ENCODE assay signal across 26 cellular contexts in the genomic region with DNA sequence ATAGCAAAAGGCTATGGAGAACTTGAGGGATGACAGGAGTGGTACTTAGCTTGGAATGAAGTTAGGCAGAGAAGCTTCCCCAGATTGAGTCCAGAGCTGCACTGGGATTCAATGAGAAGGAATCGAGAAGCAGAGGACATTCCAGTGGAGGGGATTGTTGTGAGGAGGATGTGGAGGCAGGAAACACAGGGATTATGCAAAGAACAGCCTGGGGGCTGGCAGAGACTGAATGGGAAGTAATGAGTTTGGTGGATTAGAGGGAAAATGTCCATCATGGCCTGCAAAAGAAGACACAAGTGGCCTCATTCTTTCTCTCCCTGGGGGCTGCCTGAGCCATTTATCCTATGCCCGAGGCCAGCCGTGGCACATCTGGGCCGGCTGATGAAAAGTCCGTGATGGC. TPM values are rescaled to one million over a fixed set of nuclear protein-coding genes. Genes with fewer than 3 reads are reported as not detected.
DNase-seq lines count a peak whose midpoint lies in the region; ATAC-seq and TF ChIP-seq lines count a peak whose summit lies in the region.
"Had no signal": no experiment of that assay in that cellular context is flagged by ENCODE, and none has a peak within 500 bp of the region (broad histone marks: within the 10 kb centered on the region; RNA-seq: fewer than 3 reads in every experiment).

No MANE protein-coding gene starts in this region.

- H2BK15ac ChIP-seq in IMR-90 (ENCODE audit: low read depth, low read length) = peak overlapping the region; percentile 64; the same call in 1 of the 3 replicates

- H3K14ac ChIP-seq in IMR-90 (replicated peaks; ENCODE audit: low read depth, low read length) = peak overlapping the region; percentile 91; the same call in 1 of the 2 replicates

- ATAC-seq in IMR-90 (ENCODE audit: low read depth) (no peak), PC-3 (no peak), HG03135 (IDR thresholded peaks at IDR 0.05; ENCODE audit: unreplicated experiment) (no peak), aorta (ENCODE audit: low FRiP score) (no peak)

- H3K36me3 ChIP-seq in IMR-90 (ENCODE audit: control insufficient read depth, insufficient read depth, low read length) = no peaks in the 10 kb centered on the region
- no peaks in the 10 kb centered on the region for H3K36me3 ChIP-seq in mesodermal cell (ENCODE audit: control insufficient read depth, insufficient read depth, low read length)
- no peaks in the 10 kb centered on the region for H3K36me3 ChIP-seq in PC-3 (ENCODE audit: low read depth, low read length)
- H3K36me3 ChIP-seq in aorta (ENCODE audit: control insufficient read depth in 1 of 2, insufficient read depth in 2 of 2, low read length in 1 of 2) = no peaks in the 10 kb centered on the region
- H3K36me3 ChIP-seq: BLaER1 treated with 17β-estradiol and CSF1 and Interleukin-3, amounts not matched to agents 10 nM and 100 nM; Peyer's patch; SJCRH30 had no signal

- peak overlapping the region; percentile 92 for H2AK5ac ChIP-seq in IMR-90 (ENCODE audit: low read depth, low read length)

- H3K4me3 ChIP-seq in IMR-90 (ENCODE audit: insufficient read depth, low read depth, low read length) (no peak overlapping the region), mesodermal cell (ENCODE audit: extremely low read depth, insufficient read depth, low read length, poor library complexity, severe bottlenecking) (no peak overlapping the region), PC-3 (ENCODE audit: low read length) (no peak overlapping the region), aorta (ENCODE audit: low read length in 2 of 2) (no peak overlapping the region)
- H3K4me3 ChIP-seq: BLaER1 treated with 17β-estradiol and CSF1 and Interleukin-3, amounts not matched to agents 10 nM and 100 nM; Peyer's patch; SJCRH30 had no signal

- POLR2A ChIA-PET in IMR-90 (lab: Charles Lee; ENCODE audit: unreplicated experiment) = no interaction called here
- POLR2A ChIA-PET in PC-3 (lab: Charles Lee; ENCODE audit: unreplicated experiment) = no interaction called here

- no peaks in the 10 kb centered on the region for H3F3A ChIP-seq in PC-3 (ENCODE audit: low read length, unreplicated experiment)

- H3K4ac ChIP-seq in IMR-90 (ENCODE audit: low read depth, low read length) = peak overlapping the region; percentile 90

- H3K9me3 ChIP-seq in IMR-90 (ENCODE audit: control insufficient read depth, insufficient read depth, low read length) (no peaks in the 10 kb centered on the region), mesodermal cell (ENCODE audit: control insufficient read depth, low read length) (no peaks in the 10 kb centered on the region), PC-3 (ENCODE audit: low read length) (no peaks in the 10 kb centered on the region), aorta (ENCODE audit: control insufficient read depth, low read length) (no peaks in the 10 kb centered on the region)
- H3K9me3 ChIP-seq: BLaER1 treated with 17β-estradiol and CSF1 and Interleukin-3, amounts not matched to agents 10 nM and 100 nM; Peyer's patch; SJCRH30 had no signal

- H4K20me1 ChIP-seq in IMR-90 (ENCODE audit: insufficient read depth, low read length) (no peaks in the 10 kb centered on the region), PC-3 (ENCODE audit: low read length) (no peaks in the 10 kb centered on the region)
- H4K20me1 ChIP-seq: BLaER1 treated with 17β-estradiol and CSF1 and Interleukin-3, amounts not matched to agents 10 nM and 100 nM had no signal

- H2AFZ ChIP-seq in IMR-90 (replicated peaks; ENCODE audit: low read length, poor library complexity) (peak overlapping the region; percentile 71), PC-3 (ENCODE audit: low read length) (no peak overlapping the region)

- H3K23ac ChIP-seq in IMR-90 (ENCODE audit: low read depth, low read length) = peak overlapping the region; percentile 70

- peak overlapping the region; percentile 16; the same call in 1 of the 2 replicates for H3K18ac ChIP-seq in IMR-90 (ENCODE audit: low read depth, low read length)

- no peak for TF ChIP-seq RAD21 in IMR-90 (IDR thresholded peaks at IDR 0.05; ENCODE audit: low read length)

- H3K27ac Mint-ChIP-seq in endothelial cell (ENCODE audit: unreplicated experiment) = peak overlapping the region; percentile 87

- no peak overlapping the region for H2BK5ac ChIP-seq in IMR-90 (ENCODE audit: low read depth, low read length, poor library complexity, severe bottlenecking)

- H3K56ac ChIP-seq in IMR-90 (ENCODE audit: extremely low read depth, insufficient read depth, low read length) = peak overlapping the region; percentile 0; the same call in 1 of the 2 replicates

- H4K5ac ChIP-seq in IMR-90 (ENCODE audit: low read depth, low read length) = no peak overlapping the region

- peak overlapping the region; percentile 42 for H3K4me3 Mint-ChIP-seq in endothelial cell (ENCODE audit: unreplicated experiment)
- H3K4me3 Mint-ChIP-seq: CD4-positive, alpha-beta memory T cell had no signal

- BruUV-seq in IMR-90 (replicated peaks; lab: Mats Ljungman, UMichigan) (no TSS peak), PC-3 (replicated peaks; lab: Mats Ljungman, UMichigan) (no TSS peak)

- peaks cover 38% of the 10 kb centered on the region for H3K4me1 Mint-ChIP-seq in endothelial cell (ENCODE audit: unreplicated experiment)

- no peaks in the 10 kb centered on the region for H3K79me1 ChIP-seq in IMR-90 (ENCODE audit: low read depth in 1 of 2, low read length in 2 of 2)

- H3K79me2 ChIP-seq in PC-3 (ENCODE audit: low read length) = no peaks in the 10 kb centered on the region

- H3K4me2 ChIP-seq in IMR-90 (ENCODE audit: low read depth, low read length) (no peak overlapping the region), PC-3 (ENCODE audit: low read length) (no peak overlapping the region)
- H3K4me2 ChIP-seq: KMS-11 had no signal

- CTCF ChIA-PET in IMR-90 (lab: Yijun Ruan, JAX) (interaction anchor here (1.9 kb wide), 1 partner anchor 163 kb away, joined by 9 read pairs; no protein-coding TSS in a partner anchor), PC-3 (lab: Charles Lee) (no interaction called here)

- no peak overlapping the region for H3K9ac ChIP-seq in IMR-90 (ENCODE audit: low read depth, low read length)
- H3K9ac ChIP-seq in PC-3 (ENCODE audit: low read length) = no peak overlapping the region
- H3K9ac ChIP-seq: BLaER1 treated with 17β-estradiol and CSF1 and Interleukin-3, amounts not matched to agents 10 nM and 100 nM; KMS-11 had no signal

- in situ Hi-C loops in IMR-90 (cut with MboI; ENCODE audit: low sequenced_read_pairs) = loop anchor here (10.0 kb wide), 1 partner anchor 102 kb away; no protein-coding TSS in a partner anchor

- dilution Hi-C loops in IMR-90 (cut with HindIII; ENCODE audit: low sequenced_read_pairs, unreplicated experiment) = no loop called here

- peak overlapping the region; percentile 98 for H2BK120ac ChIP-seq in IMR-90 (ENCODE audit: low read depth, low read length)

- H3K9me3 Mint-ChIP-seq in endothelial cell (ENCODE audit: unreplicated experiment) = no peaks in the 10 kb centered on the region

- WGBS in IMR-90 (ENCODE audit: extremely low coverage in 2 of 2, insufficient read length in 1 of 2), 2 experiments = no CpG with 5 or more reads among the region's 5 CpGs
- 80 to 86% methylated on average over 1 to 2 of the region's 5 CpGs for WGBS in mesodermal cell (ENCODE audit: insufficient coverage in 2 of 2), 2 experiments
- WGBS in aorta, 2 donors = 74 to 75% methylated on average over 5 of the region's 5 CpGs

- H2BK20ac ChIP-seq in IMR-90 (ENCODE audit: low read depth, low read length) = peak overlapping the region; percentile 99

- no peak for TF ChIP-seq POLR2A in IMR-90 (IDR thresholded peaks at IDR 0.05; ENCODE audit: low read depth, low read length)

- H4K91ac ChIP-seq in IMR-90 (ENCODE audit: insufficient read depth, low read depth, low read length) = peak overlapping the region; percentile 63

- no peak overlapping the region for H2AK9ac ChIP-seq in IMR-90 (replicated peaks; ENCODE audit: low read depth, low read length, poor library complexity)

- peak overlapping the region; percentile 5 to 50; a peak in 2 of 4 replicates for H4K8ac ChIP-seq in IMR-90 (ENCODE audit: low read depth in 2 of 2, low read length in 2 of 2)

- H3K9me1 ChIP-seq in IMR-90 (ENCODE audit: insufficient read depth, low read length) = peaks cover 28% of the 10 kb centered on the region

- H3K4me1 ChIP-seq in IMR-90 (ENCODE audit: control insufficient read depth, insufficient read depth, low read length) (peaks cover 23% of the 10 kb centered on the region), mesodermal cell (ENCODE audit: control insufficient read depth, insufficient read depth, low read length, poor library complexity, severe bottlenecking) (peaks cover 37% of the 10 kb centered on the region), PC-3 (ENCODE audit: insufficient read depth, low read length) (peaks cover 5% of the 10 kb centered on the region; the same call in 1 of the 2 replicates), aorta (ENCODE audit: control insufficient read depth in 1 of 2, insufficient read depth in 2 of 2, low read length in 2 of 2) (no peaks in the 10 kb centered on the region)
- H3K4me1 ChIP-seq: Peyer's patch had no signal

- H3K9me2 ChIP-seq in PC-3 (replicated peaks; ENCODE audit: low read length) = no peaks in the 10 kb centered on the region

- peaks cover 4% of the 10 kb centered on the region for H3K27me3 Mint-ChIP-seq in endothelial cell (ENCODE audit: unreplicated experiment)

- TF ChIP-seq CTCF in IMR-90 (conservative IDR thresholded peaks at IDR 0.05; ENCODE audit: low read depth, low read length) (no peak), endothelial cell (IDR thresholded peaks at IDR 0.05; ENCODE audit: unreplicated experiment) (no peak), PC-3 (conservative IDR thresholded peaks at IDR 0.05; ENCODE audit: low read depth, low read length) (no peak)

- H3K27me3 ChIP-seq in IMR-90 (ENCODE audit: control insufficient read depth, insufficient read depth, low read length) = no peaks in the 10 kb centered on the region
- peaks cover 40% of the 10 kb centered on the region for H3K27me3 ChIP-seq in PC-3 (ENCODE audit: low read length)
- no peaks in the 10 kb centered on the region for H3K27me3 ChIP-seq in aorta (ENCODE audit: control insufficient read depth in 1 of 2, insufficient read depth in 2 of 2, low read length in 1 of 2)
- H3K27me3 ChIP-seq: BLaER1 treated with 17β-estradiol and CSF1 and Interleukin-3, amounts not matched to agents 10 nM and 100 nM; Peyer's patch; SJCRH30 had no signal

- DNase-seq in COLO829 (ENCODE audit: low spot score) = peak; percentile 43
- no peak for DNase-seq in IMR-90
- DNase-seq in endothelial cell (ENCODE audit: low spot score) = no peak
- DNase-seq in cardiac septum (ENCODE audit: low spot score) = no peak
- no peak for DNase-seq in PC-3
- DNase-seq in aorta = no peak
- DNase-seq: 8988T; CD4-positive, alpha-beta memory T cell; DND-41; NCI-H1092 treated with DMSO at 0.1 percent for 48 hours; NCI-H1436 treated with DMSO at 0.1 percent for 48 hours; NCI-H1930; NCI-H2227 treated with DMSO at 0.1 percent for 48 hours; NCI-H510A; NCI-H748 treated with DMSO at 0.1 percent for 48 hours; NK-92 treated with Interleukin-12 subunit alpha and Interleukin-12 subunit beta, amount 100 ng/mL, for 24 hours; Peyer's patch had no signal

- intact Hi-C loops in IMR-90 (cut with micrococcal nuclease) = no loop called here
- intact Hi-C loops in cardiac septum (cut with DNase I) = loop anchor here (5.0 kb wide), 2 partner anchors 94 to 149 kb away; no protein-coding TSS in a partner anchor
- intact Hi-C loops in PC-3 (cut with micrococcal nuclease) = no loop called here
- intact Hi-C loops in aorta (cut with DNase I) = loop anchor here in 1 of 2 donors (5.0 kb wide), 1 partner anchor 119 kb away; no protein-coding TSS in a partner anchor

- H3K36me3 Mint-ChIP-seq in endothelial cell (ENCODE audit: low read depth, unreplicated experiment) = no peaks in the 10 kb centered on the region
- H3K36me3 Mint-ChIP-seq: CD4-positive, alpha-beta memory T cell had no signal

- 0 out of 2 replicates have a peak overlapping the region, but pooled peaks have one; percentile 3 for H3K27ac ChIP-seq in IMR-90 (ENCODE audit: insufficient read depth, low read length)
- H3K27ac ChIP-seq in mesodermal cell (ENCODE audit: low read depth, low read length, severe bottlenecking) = peak overlapping the region; percentile 39
- no peak overlapping the region for H3K27ac ChIP-seq in PC-3 (ENCODE audit: low read length)
- no peak overlapping the region for H3K27ac ChIP-seq in aorta (ENCODE audit: low read depth in 1 of 2, low read length in 2 of 2)
- H3K27ac ChIP-seq: BLaER1 treated with 17β-estradiol and CSF1 and Interleukin-3, amounts not matched to agents 10 nM and 100 nM; HL-60; KMS-11; Peyer's patch; SJCRH30 had no signal

RNA-seq across cellular contexts. Expression of a gene that starts 20.5 kb away (rescaled TPM):
- not detected in 2 replicates for total RNA-seq in IMR-90 (2012; rRNA removed)
- polyA plus RNA-seq in IMR-90 (2012; rRNA removed) = not detected in 2 replicates
- under 0.01 TPM in 1 of 2 replicates, not detected in the other for polyA plus RNA-seq in IMR-90 (2012; cell fraction: cytosol; rRNA removed)
- 0.01 TPM in 2 replicates for polyA plus RNA-seq in IMR-90 (2012; cell fraction: nucleus; rRNA removed; ENCODE audit: low replicate concordance)
- not detected for total RNA-seq in endothelial cell (ENCODE audit: unreplicated experiment)
- not detected for polyA plus RNA-seq in mesodermal cell (2013, experiment 1 of 2)
- not detected for polyA plus RNA-seq in mesodermal cell (2013, experiment 2 of 2)
- 0.08 TPM for total RNA-seq in cardiac septum
- not detected in 2 replicates for total RNA-seq in PC-3 (2014; rRNA removed)
- total RNA-seq in aorta = not detected
- not detected for polyA plus RNA-seq in aorta
- total RNA-seq: CD4-positive, alpha-beta memory T cell; G401; H4; HT-29; Peyer's patch; SJCRH30 had no signal
- polyA plus RNA-seq: CD4-positive, alpha-beta memory T cell had no signal

Comparison
In these comparisons a context has a peak if more than half of its experiments do, and no peak if none do; other contexts are left out.
1. H3K27ac ChIP-seq: peak in IMR-90 (single experiment) and mesodermal cell (single experiment); none in PC-3 (single experiment) and aorta (0 of 2).